In the genomic region with DNA sequence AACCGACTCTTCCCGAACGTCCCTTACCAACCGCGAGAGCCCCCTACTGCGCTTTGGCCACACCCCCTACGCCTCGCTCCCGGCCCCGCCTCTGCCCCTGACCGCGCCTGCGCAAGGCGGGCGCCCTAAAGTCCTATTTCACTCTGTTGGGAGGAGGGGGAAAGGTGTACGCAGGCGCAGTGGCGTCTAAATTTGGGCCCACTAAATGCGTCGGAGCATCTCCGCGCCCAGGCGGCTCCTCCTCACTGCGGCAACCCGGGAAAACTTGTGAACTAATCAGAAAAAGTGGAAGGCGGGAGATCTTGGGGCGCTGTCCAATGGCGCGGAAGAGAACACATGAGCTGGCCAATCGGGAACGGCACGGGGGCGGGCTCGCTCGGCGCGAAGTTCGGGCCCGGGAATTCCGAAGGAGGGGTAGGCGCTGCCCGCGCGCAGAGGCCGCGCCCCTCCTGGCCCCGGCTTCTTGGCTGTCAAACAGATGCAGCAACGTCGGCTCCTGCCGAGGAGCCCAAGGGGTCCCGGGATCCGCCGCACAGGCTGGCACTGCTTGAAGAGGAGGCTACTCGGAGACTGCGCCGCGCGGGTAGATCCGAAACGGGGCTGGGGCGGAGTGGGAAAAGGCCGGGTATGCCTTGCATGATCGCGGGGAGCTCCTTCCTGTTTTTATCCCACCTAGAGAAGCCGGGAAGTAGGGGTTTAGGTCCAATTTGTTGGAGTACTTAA, we compare ENCODE assay signal across 8 cellular contexts. TPM values are rescaled to one million over a fixed set of nuclear protein-coding genes. Genes with fewer than 3 reads are reported as not detected.
DNase-seq lines count a peak whose midpoint lies in the region; ATAC-seq and TF ChIP-seq lines count a peak whose summit lies in the region.

A gene with protein sequence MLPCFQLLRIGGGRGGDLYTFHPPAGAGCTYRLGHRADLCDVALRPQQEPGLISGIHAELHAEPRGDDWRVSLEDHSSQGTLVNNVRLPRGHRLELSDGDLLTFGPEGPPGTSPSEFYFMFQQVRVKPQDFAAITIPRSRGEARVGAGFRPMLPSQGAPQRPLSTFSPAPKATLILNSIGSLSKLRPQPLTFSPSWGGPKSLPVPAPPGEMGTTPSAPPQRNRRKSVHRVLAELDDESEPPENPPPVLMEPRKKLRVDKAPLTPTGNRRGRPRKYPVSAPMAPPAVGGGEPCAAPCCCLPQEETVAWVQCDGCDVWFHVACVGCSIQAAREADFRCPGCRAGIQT (plus strand): TSS at position 450 of the 723 bp plus-strand sequence. CDS start 881 bp downstream, outside the sequence.

- peaks cover 29% of the 10 kb centered on the region for H3K4me1 Mint-ChIP-seq in activated T-helper 1 cell treated with anti-CD3 and anti-CD28 coated beads, Interleukin-12 subunit alpha, Interleukin-12 subunit beta, Interleukin-2, Interleukin-4 antibody, amounts not matched to agents 30 ng/mL and 10 ng/mL and 1 ng/mL, durations not matched to agents 14 hours and 24 hours and 36 hours (ENCODE audit: low read depth)
- H3K4me1 Mint-ChIP-seq in naive B cell, result peaks cover 24 to 28% (median 26%) of the 10 kb centered on the region in 3 donors
- H3K4me1 Mint-ChIP-seq in stimulated activated effector memory CD8-positive, alpha-beta T cell treated with anti-CD3 and anti-CD28 coated beads, Interleukin-12 subunit alpha, Interleukin-12 subunit beta, amount 100 ng/mL, for 72 hours, result peaks cover 49% of the 10 kb centered on the region

- TF ChIP-seq CTCF in LNCaP clone FGC (IDR thresholded peaks at IDR 0.05; ENCODE audit: control insufficient read depth, extremely low read depth, insufficient read depth) (no peak), esophagus squamous epithelium (IDR thresholded peaks at IDR 0.05) (peak in 1 of 6 experiments; percentile 6)

- ATAC-seq in naive B cell (ENCODE audit: low read depth in 2 of 2), result peak; percentile 85 to 92
- peak; percentile 94 for ATAC-seq in stimulated activated effector memory CD8-positive, alpha-beta T cell treated with anti-CD3 and anti-CD28 coated beads, Interleukin-12 subunit alpha, Interleukin-12 subunit beta, amount 100 ng/mL, for 72 hours

- TF ChIP-seq POLR2A in esophagus squamous epithelium (IDR thresholded peaks at IDR 0.05), result peak in 2 of 4 donors; percentile 10 to 16

- peaks cover 10 to 40% (median 16%) of the 10 kb centered on the region in 3 donors for H3K4me1 ChIP-seq in esophagus squamous epithelium

- peaks cover 30% of the 10 kb centered on the region for H3K36me3 Mint-ChIP-seq in activated T-helper 1 cell treated with anti-CD3 and anti-CD28 coated beads, Interleukin-12 subunit alpha, Interleukin-12 subunit beta, Interleukin-2, Interleukin-4 antibody, amounts not matched to agents 30 ng/mL and 10 ng/mL and 1 ng/mL, durations not matched to agents 14 hours and 24 hours and 36 hours (ENCODE audit: low read depth)
- H3K36me3 Mint-ChIP-seq in naive B cell, result no peaks in the 10 kb centered on the region
- H3K36me3 Mint-ChIP-seq in stimulated activated effector memory CD8-positive, alpha-beta T cell treated with anti-CD3 and anti-CD28 coated beads, Interleukin-12 subunit alpha, Interleukin-12 subunit beta, amount 100 ng/mL, for 72 hours, result peaks cover 64% of the 10 kb centered on the region

- no peaks in the 10 kb centered on the region for H3K27me3 ChIP-seq in esophagus squamous epithelium

- DNase-seq in EL, result peak; percentile 100
- peak; percentile 99 for DNase-seq in H4 (ENCODE audit: low spot score)
- DNase-seq in LNCaP clone FGC (ENCODE audit: low read depth), result peak; percentile 97
- DNase-seq in RPMI8226, result peak; percentile 100
- peak; percentile 99 for DNase-seq in activated T-helper 1 cell treated with anti-CD3 and anti-CD28 coated beads, Interleukin-12 subunit alpha, Interleukin-12 subunit beta, Interleukin-2, Interleukin-4 antibody, amounts not matched to agents 30 ng/mL and 10 ng/mL and 1 ng/mL, durations not matched to agents 14 hours and 24 hours and 36 hours (ENCODE audit: low spot score)
- peak; percentile 86 for DNase-seq in esophagus squamous epithelium (lab: John Stamatoyannopoulos, UW)
- DNase-seq in naive B cell, result peak; percentile 98
- peak; percentile 95 to 100 for DNase-seq in stimulated activated effector memory CD8-positive, alpha-beta T cell treated with anti-CD3 and anti-CD28 coated beads, Interleukin-12 subunit alpha, Interleukin-12 subunit beta, amount 100 ng/mL, for 72 hours (ENCODE audit: low spot score in 2 of 2)

- H3K9me3 Mint-ChIP-seq in activated T-helper 1 cell treated with anti-CD3 and anti-CD28 coated beads, Interleukin-12 subunit alpha, Interleukin-12 subunit beta, Interleukin-2, Interleukin-4 antibody, amounts not matched to agents 30 ng/mL and 10 ng/mL and 1 ng/mL, durations not matched to agents 14 hours and 24 hours and 36 hours, result no peaks in the 10 kb centered on the region
- H3K9me3 Mint-ChIP-seq in naive B cell, result no peaks in the 10 kb centered on the region
- H3K9me3 Mint-ChIP-seq in stimulated activated effector memory CD8-positive, alpha-beta T cell treated with anti-CD3 and anti-CD28 coated beads, Interleukin-12 subunit alpha, Interleukin-12 subunit beta, amount 100 ng/mL, for 72 hours, result no peaks in the 10 kb centered on the region

- intact Hi-C loops in activated T-helper 1 cell treated with anti-CD3 and anti-CD28 coated beads, Interleukin-12 subunit alpha, Interleukin-12 subunit beta, Interleukin-2, Interleukin-4 antibody, amounts not matched to agents 30 ng/mL and 10 ng/mL and 1 ng/mL, durations not matched to agents 14 hours and 24 hours and 36 hours (cut with micrococcal nuclease), result loop anchor here (1.0 to 5.0 kb wide), 17 partner anchors 21 to 1037 kb away; a partner anchor contains a TSS
- intact Hi-C loops in esophagus squamous epithelium (cut with DNase I), result no loop called here

- H3K27ac ChIP-seq in esophagus squamous epithelium, result peak within 1 kb of the TSS; percentile 85 to 91 (median 86)

- WGBS in esophagus squamous epithelium, 2 donors, result 0 to 4% methylated on average over 10 to 46 of the region's 65 CpGs

- peak within 1 kb of the TSS; percentile 82 for H3K4me3 Mint-ChIP-seq in activated T-helper 1 cell treated with anti-CD3 and anti-CD28 coated beads, Interleukin-12 subunit alpha, Interleukin-12 subunit beta, Interleukin-2, Interleukin-4 antibody, amounts not matched to agents 30 ng/mL and 10 ng/mL and 1 ng/mL, durations not matched to agents 14 hours and 24 hours and 36 hours
- peak within 1 kb of the TSS; percentile 88 to 99 (median 92) for H3K4me3 Mint-ChIP-seq in naive B cell
- H3K4me3 Mint-ChIP-seq in stimulated activated effector memory CD8-positive, alpha-beta T cell treated with anti-CD3 and anti-CD28 coated beads, Interleukin-12 subunit alpha, Interleukin-12 subunit beta, amount 100 ng/mL, for 72 hours, result peak within 1 kb of the TSS; percentile 96

- H3K27me3 Mint-ChIP-seq in activated T-helper 1 cell treated with anti-CD3 and anti-CD28 coated beads, Interleukin-12 subunit alpha, Interleukin-12 subunit beta, Interleukin-2, Interleukin-4 antibody, amounts not matched to agents 30 ng/mL and 10 ng/mL and 1 ng/mL, durations not matched to agents 14 hours and 24 hours and 36 hours (ENCODE audit: insufficient read depth), result no peaks in the 10 kb centered on the region
- H3K27me3 Mint-ChIP-seq in naive B cell, result no peaks in the 10 kb centered on the region

- H3K9me3 ChIP-seq in esophagus squamous epithelium, result no peaks in the 10 kb centered on the region

- peak within 1 kb of the TSS; percentile 75 for H3K27ac Mint-ChIP-seq in activated T-helper 1 cell treated with anti-CD3 and anti-CD28 coated beads, Interleukin-12 subunit alpha, Interleukin-12 subunit beta, Interleukin-2, Interleukin-4 antibody, amounts not matched to agents 30 ng/mL and 10 ng/mL and 1 ng/mL, durations not matched to agents 14 hours and 24 hours and 36 hours
- H3K27ac Mint-ChIP-seq in naive B cell, result peak within 1 kb of the TSS; percentile 87 to 99 (median 92)
- H3K27ac Mint-ChIP-seq in stimulated activated effector memory CD8-positive, alpha-beta T cell treated with anti-CD3 and anti-CD28 coated beads, Interleukin-12 subunit alpha, Interleukin-12 subunit beta, amount 100 ng/mL, for 72 hours, result peak within 1 kb of the TSS; percentile 96

- peak within 1 kb of the TSS; percentile 88 for H3K4me3 ChIP-seq in LNCaP clone FGC (ENCODE audit: low read depth, low read length)
- peak within 1 kb of the TSS; percentile 58 to 86 (median 75) for H3K4me3 ChIP-seq in esophagus squamous epithelium

- peaks cover 4 to 50% (median 12%) of the 10 kb centered on the region in 3 donors for H3K36me3 ChIP-seq in esophagus squamous epithelium

RNA-seq across cellular contexts. Expression of the gene that starts here (rescaled TPM):
- total RNA-seq in H4 (2014; rRNA removed; shearing (Covaris generic)), result 14.7 and 18.8 TPM in 2 replicates
- total RNA-seq in activated T-helper 1 cell treated with anti-CD3 and anti-CD28 coated beads, Interleukin-12 subunit alpha, Interleukin-12 subunit beta, Interleukin-2, Interleukin-4 antibody, amounts not matched to agents 30 ng/mL and 10 ng/mL and 1 ng/mL, durations not matched to agents 14 hours and 24 hours and 36 hours, result 75.9 and 78.4 TPM in 2 replicates
- 10 to 100 TPM; 12.2 to 17.2 (median 16.6) TPM for total RNA-seq in esophagus squamous epithelium
- 10 to 100 TPM in 4 of 6 donors, 1 to 10 TPM in 2; 8.4 to 12.3 (median 11.5) TPM for polyA plus RNA-seq in naive B cell (ENCODE audit: low read depth in 6 of 6)

Comparison
In these comparisons a context has a peak if more than half of its experiments do, and no peak if none do; other contexts are left out.
1. Peak in every context shown above with its lines: DNase-seq, ATAC-seq, H3K4me3 ChIP-seq and H3K27ac ChIP-seq.